In the genomic region with DNA sequence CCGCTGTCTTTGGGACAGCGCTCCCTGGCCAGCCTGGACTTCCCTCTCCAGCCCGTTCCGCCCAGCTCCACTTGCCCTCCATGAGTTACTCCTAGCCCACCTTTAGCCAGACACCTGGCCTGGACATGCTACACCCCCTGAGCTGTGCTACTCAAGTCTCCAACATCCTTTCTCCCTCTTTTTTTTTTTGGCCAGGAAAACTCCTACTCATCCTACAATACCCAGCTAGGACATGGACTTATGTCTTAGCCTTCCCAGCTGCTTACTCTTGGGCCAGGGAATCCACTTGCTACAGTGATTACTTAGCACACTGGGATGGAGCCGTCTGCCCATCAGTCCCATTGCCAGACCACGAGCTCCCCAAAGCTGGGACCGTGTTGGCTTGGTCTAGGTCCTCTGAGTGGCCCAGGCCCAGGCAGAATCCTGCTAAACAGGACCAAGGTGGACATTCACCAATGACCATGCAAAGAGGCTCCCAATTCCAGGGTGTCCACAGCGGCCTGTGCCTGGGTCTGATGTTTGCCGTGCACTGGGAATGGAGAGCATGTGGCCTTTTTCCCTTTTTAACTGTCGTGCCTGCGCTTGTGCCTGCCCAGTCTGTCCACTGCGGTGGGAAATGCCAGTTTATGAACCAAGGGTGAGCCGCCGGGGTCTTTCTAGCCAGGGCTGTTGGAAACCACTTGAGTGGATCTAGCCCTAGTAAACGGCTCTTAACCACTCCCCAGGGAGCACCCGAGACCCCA, we compare ENCODE assay signal across 22 cellular contexts.
DNase-seq lines count a peak whose midpoint lies in the region; ATAC-seq and TF ChIP-seq lines count a peak whose summit lies in the region.
"Had no signal": no experiment of that assay in that cellular context is flagged by ENCODE, and none has a peak within 500 bp of the region (broad histone marks: within the 10 kb centered on the region; RNA-seq: fewer than 3 reads in every experiment).

No MANE protein-coding gene starts in this region.

- no peak for TF ChIP-seq RAD21 in SK-N-SH (IDR thresholded peaks at IDR 0.05; ENCODE audit: low read length)

- H3K4me1 ChIP-seq in SK-N-SH (ENCODE audit: control insufficient read depth in 1 of 2, insufficient read depth in 2 of 2, low read depth in 1 of 2, low read length in 1 of 2) (peaks cover 0 to 26% of the 10 kb centered on the region in 2 experiments; a peak in 1 of 4 replicates), lower lobe of right lung (peaks cover 23% of the 10 kb centered on the region), spleen (peaks cover 0 to 33% (median 13%) of the 10 kb centered on the region in 6 donors)

- H3K36me3 ChIP-seq in SK-N-SH (replicated peaks in 1 of 2; ENCODE audit: control insufficient read depth in 1 of 2, insufficient read depth in 2 of 2, low read length in 1 of 2) (no peaks in the 10 kb centered on the region), lower lobe of right lung (no peaks in the 10 kb centered on the region), spleen (no peaks in the 10 kb centered on the region)
- H3K36me3 ChIP-seq: transverse colon had no signal

- no peak overlapping the region for H3K4me2 ChIP-seq in SK-N-SH

- no peak for TF ChIP-seq EP300 in SK-N-SH (IDR thresholded peaks at IDR 0.05; ENCODE audit: borderline replicate concordance in 1 of 2, low read depth in 1 of 2, low read length in 1 of 2)

- H3K27ac ChIP-seq in SK-N-SH (ENCODE audit: low read depth in 2 of 2, low read length in 1 of 2) (no peak overlapping the region), angular gyrus (ENCODE audit: low read depth, low read length) (peak overlapping the region; percentile 25), lower lobe of right lung (no peak overlapping the region), spleen (peak overlapping the region in 3 of 8 donors; percentile 2 to 55 (median 41))
- H3K27ac ChIP-seq: RWPE1 had no signal

- no peak overlapping the region for H3K4me3 Mint-ChIP-seq in T-cell
- H3K4me3 Mint-ChIP-seq: activated T-cell treated with anti-CD3 and anti-CD28 coated beads, Interleukin-2, amount 50 U/mL, for 4 hours had no signal

- H3K9me3 ChIP-seq in SK-N-SH = no peaks in the 10 kb centered on the region
- no peaks in the 10 kb centered on the region for H3K9me3 ChIP-seq in lower lobe of right lung
- H3K9me3 ChIP-seq in spleen = no peaks in the 10 kb centered on the region
- H3K9me3 ChIP-seq: transverse colon had no signal

- CTCF ChIA-PET in SK-N-SH (lab: Yijun Ruan, JAX) = interaction anchor here (0.7 kb wide), 1 partner anchor 265 kb away, joined by 3 read pairs; no protein-coding TSS in a partner anchor
- CTCF ChIA-PET in T-cell (lab: Charles Lee) = no interaction called here

- H3K4me3 ChIP-seq in SK-N-SH (ENCODE audit: low read depth in 2 of 2, low read length in 1 of 2) (no peak overlapping the region), lower lobe of right lung (no peak overlapping the region), spleen (no peak overlapping the region)
- H3K4me3 ChIP-seq: transverse colon had no signal

- H3F3A ChIP-seq in SK-N-SH (replicated peaks; ENCODE audit: insufficient read depth) = no peaks in the 10 kb centered on the region

- H3K27ac Mint-ChIP-seq in T-cell = no peak overlapping the region

- no peaks in the 10 kb centered on the region for H3K9me3 Mint-ChIP-seq in T-cell
- H3K9me3 Mint-ChIP-seq: activated T-cell treated with anti-CD3 and anti-CD28 coated beads, Interleukin-2, amount 50 U/mL, for 4 hours had no signal

- H3K27me3 Mint-ChIP-seq in T-cell = peaks cover 0 to 6% of the 10 kb centered on the region in 2 donors

- ATAC-seq in SK-N-SH treated with all-trans-retinoic acid at 6 μM for 48 hours (no peak), lower lobe of right lung (no peak), T-cell (replicated peaks in 1 of 4) (no peak), GM19324 (IDR thresholded peaks at IDR 0.05; ENCODE audit: low FRiP score, unreplicated experiment) (no peak)
- ATAC-seq: activated T-cell treated with anti-CD3 and anti-CD28 coated beads, Interleukin-2, amount 50 U/mL, for 4 hours; stimulated activated naive CD8-positive, alpha-beta T cell treated with anti-CD3 and anti-CD28 coated beads, Interleukin-15, Interleukin-2, amounts not matched to agents 100 U/mL and 50 U/mL, for 24 hours had no signal

- H3K36me3 Mint-ChIP-seq in T-cell = no peaks in the 10 kb centered on the region

- TF ChIP-seq CTCF in SK-N-SH (IDR thresholded peaks at IDR 0.05) (no peak), lower lobe of right lung (IDR thresholded peaks at IDR 0.05) (no peak), spleen (IDR thresholded peaks at IDR 0.05 in 8 of 11, conservative IDR thresholded peaks at IDR 0.05 in 3 of 11) (no peak)

- no peaks in the 10 kb centered on the region for H4K20me1 ChIP-seq in SK-N-SH (ENCODE audit: insufficient read depth)

- peaks cover 0 to 2% (median 1%) of the 10 kb centered on the region in 3 donors for H3K4me1 Mint-ChIP-seq in T-cell

- 64% methylated on average over 16 of the region's 16 CpGs for WGBS in SK-N-SH (ENCODE audit: low lambda C conversion rate)
- 87 to 97% (median 89%) methylated on average over 14 to 16 of the region's 16 CpGs for WGBS in spleen, 5 donors

- intact Hi-C loops in lower lobe of right lung (cut with DNase I) (no loop called here), spleen (cut with DNase I; ENCODE audit: low total_unique reads) (no loop called here)

- no peaks in the 10 kb centered on the region for H3K27me3 ChIP-seq in SK-N-SH (ENCODE audit: insufficient read depth)
- no peaks in the 10 kb centered on the region for H3K27me3 ChIP-seq in lower lobe of right lung (ENCODE audit: low read depth)
- peaks cover 0 to 6% (median 0%) of the 10 kb centered on the region in 7 donors for H3K27me3 ChIP-seq in spleen (replicated peaks in 1 of 7)
- H3K27me3 ChIP-seq: transverse colon had no signal

- no peak for TF ChIP-seq POLR2A in spleen (IDR thresholded peaks at IDR 0.05)

- DNase-seq in SK-N-SH = no peak
- peak; percentile 33 for DNase-seq in lower lobe of right lung
- DNase-seq in spleen = peak; percentile 51
- no peak for DNase-seq in T-cell
- no peak for DNase-seq in glomerular visceral epithelial cell (ENCODE audit: extremely low spot score)
- DNase-seq: 8988T; activated CD4-positive, CD25-positive, alpha-beta regulatory T cell treated with anti-CD3 and anti-CD28 coated beads, Interleukin-2, amount 50 U/mL, for 72 hours; activated naive CD4-positive, alpha-beta T cell treated with Interleukin-2 at 50 U/mL for 16 hours; activated T-cell treated with anti-CD3 and anti-CD28 coated beads, Interleukin-2, amount 50 U/mL, for 4 hours; AML-193; DND-41; midbrain; NCI-H1417 treated with DMSO at 0.1 percent for 48 hours; NCI-H526 treated with DMSO at 0.1 percent for 48 hours; stimulated activated CD4-positive, alpha-beta T cell treated with anti-CD3 and anti-CD28 coated beads, Interleukin-4, amount 100 ng/mL, for 24 hours; stimulated activated naive CD8-positive, alpha-beta T cell treated with anti-CD3 and anti-CD28 coated beads, Interleukin-15, Interleukin-2, amounts not matched to agents 100 U/mL and 50 U/mL, for 24 hours; SW 1271; transverse colon had no signal

- H3K79me2 ChIP-seq in SK-N-SH (ENCODE audit: insufficient read depth) = no peaks in the 10 kb centered on the region

- POLR2A ChIA-PET in SK-N-SH (lab: Yijun Ruan, JAX) (interaction anchor here (0.9 kb wide), 1 partner anchor 19 kb away, joined by 3 read pairs; no protein-coding TSS in a partner anchor), T-cell (lab: Charles Lee) (interaction anchor here in 1 of 2 donors (0.7 kb wide), 1 partner anchor 82 kb away, joined by 4 read pairs; no protein-coding TSS in a partner anchor)

- H2AFZ ChIP-seq in SK-N-SH (ENCODE audit: low read depth) = no peak overlapping the region

- no peaks in the 10 kb centered on the region for H3K9me2 ChIP-seq in SK-N-SH

- no peak overlapping the region for H3K9ac ChIP-seq in SK-N-SH

TF ChIP-seq in SK-N-SH treated with all-trans-retinoic acid at 6 μM for 48 hours, 23 proteins besides CTCF, POLR2A, EP300 and RAD21:
- TF ChIP-seq ZFP3 (CRISPR knock-in tag; IDR thresholded peaks at IDR 0.05) = peak; percentile 76; the same call in 1 of the 2 replicates
- TF ChIP-seq ESRRG (CRISPR knock-in tag; IDR thresholded peaks at IDR 0.05) = no peak

TF ChIP-seq in SK-N-SH, 30 proteins besides CTCF, POLR2A, EP300 and RAD21 (continues in another document):
- TF ChIP-seq TEAD4 (IDR thresholded peaks at IDR 0.05; ENCODE audit: borderline replicate concordance, insufficient read depth) = no peak
- TF ChIP-seq, protein P1, sequence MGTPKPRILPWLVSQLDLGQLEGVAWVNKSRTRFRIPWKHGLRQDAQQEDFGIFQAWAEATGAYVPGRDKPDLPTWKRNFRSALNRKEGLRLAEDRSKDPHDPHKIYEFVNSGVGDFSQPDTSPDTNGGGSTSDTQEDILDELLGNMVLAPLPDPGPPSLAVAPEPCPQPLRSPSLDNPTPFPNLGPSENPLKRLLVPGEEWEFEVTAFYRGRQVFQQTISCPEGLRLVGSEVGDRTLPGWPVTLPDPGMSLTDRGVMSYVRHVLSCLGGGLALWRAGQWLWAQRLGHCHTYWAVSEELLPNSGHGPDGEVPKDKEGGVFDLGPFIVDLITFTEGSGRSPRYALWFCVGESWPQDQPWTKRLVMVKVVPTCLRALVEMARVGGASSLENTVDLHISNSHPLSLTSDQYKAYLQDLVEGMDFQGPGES (IDR thresholded peaks at IDR 0.05; ENCODE audit: low read depth, low read length) = no peak
- TF ChIP-seq GABPA (IDR thresholded peaks at IDR 0.05; ENCODE audit: low read depth) = no peak
- no peak for TF ChIP-seq FOSL2 (IDR thresholded peaks at IDR 0.05; ENCODE audit: borderline replicate concordance, low read depth)
- TF ChIP-seq FOXJ3 (CRISPR knock-in tag; IDR thresholded peaks at IDR 0.05) = no peak
- TF ChIP-seq, protein P2, sequence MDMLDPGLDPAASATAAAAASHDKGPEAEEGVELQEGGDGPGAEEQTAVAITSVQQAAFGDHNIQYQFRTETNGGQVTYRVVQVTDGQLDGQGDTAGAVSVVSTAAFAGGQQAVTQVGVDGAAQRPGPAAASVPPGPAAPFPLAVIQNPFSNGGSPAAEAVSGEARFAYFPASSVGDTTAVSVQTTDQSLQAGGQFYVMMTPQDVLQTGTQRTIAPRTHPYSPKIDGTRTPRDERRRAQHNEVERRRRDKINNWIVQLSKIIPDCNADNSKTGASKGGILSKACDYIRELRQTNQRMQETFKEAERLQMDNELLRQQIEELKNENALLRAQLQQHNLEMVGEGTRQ (IDR thresholded peaks at IDR 0.05; ENCODE audit: borderline replicate concordance, low read depth, low read length) = no peak
- no peak for TF ChIP-seq FOXM1 (IDR thresholded peaks at IDR 0.05; ENCODE audit: low read depth)
- TF ChIP-seq YY1 (IDR thresholded peaks at IDR 0.05; ENCODE audit: low read depth) = no peak
- TF ChIP-seq, protein P3, sequence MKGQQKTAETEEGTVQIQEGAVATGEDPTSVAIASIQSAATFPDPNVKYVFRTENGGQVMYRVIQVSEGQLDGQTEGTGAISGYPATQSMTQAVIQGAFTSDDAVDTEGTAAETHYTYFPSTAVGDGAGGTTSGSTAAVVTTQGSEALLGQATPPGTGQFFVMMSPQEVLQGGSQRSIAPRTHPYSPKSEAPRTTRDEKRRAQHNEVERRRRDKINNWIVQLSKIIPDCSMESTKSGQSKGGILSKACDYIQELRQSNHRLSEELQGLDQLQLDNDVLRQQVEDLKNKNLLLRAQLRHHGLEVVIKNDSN (IDR thresholded peaks at IDR 0.05; ENCODE audit: borderline replicate concordance, low read depth) = no peak

Comparison
In these comparisons a context has a peak if more than half of its experiments do, and no peak if none do; other contexts are left out.
1. DNase-seq: peak in lower lobe of right lung (single experiment) and spleen (single experiment); none in SK-N-SH (single experiment), T-cell (0 of 34) and glomerular visceral epithelial cell (single experiment).